ENCODE assay signal across 1 cellular context in the genomic region with DNA sequence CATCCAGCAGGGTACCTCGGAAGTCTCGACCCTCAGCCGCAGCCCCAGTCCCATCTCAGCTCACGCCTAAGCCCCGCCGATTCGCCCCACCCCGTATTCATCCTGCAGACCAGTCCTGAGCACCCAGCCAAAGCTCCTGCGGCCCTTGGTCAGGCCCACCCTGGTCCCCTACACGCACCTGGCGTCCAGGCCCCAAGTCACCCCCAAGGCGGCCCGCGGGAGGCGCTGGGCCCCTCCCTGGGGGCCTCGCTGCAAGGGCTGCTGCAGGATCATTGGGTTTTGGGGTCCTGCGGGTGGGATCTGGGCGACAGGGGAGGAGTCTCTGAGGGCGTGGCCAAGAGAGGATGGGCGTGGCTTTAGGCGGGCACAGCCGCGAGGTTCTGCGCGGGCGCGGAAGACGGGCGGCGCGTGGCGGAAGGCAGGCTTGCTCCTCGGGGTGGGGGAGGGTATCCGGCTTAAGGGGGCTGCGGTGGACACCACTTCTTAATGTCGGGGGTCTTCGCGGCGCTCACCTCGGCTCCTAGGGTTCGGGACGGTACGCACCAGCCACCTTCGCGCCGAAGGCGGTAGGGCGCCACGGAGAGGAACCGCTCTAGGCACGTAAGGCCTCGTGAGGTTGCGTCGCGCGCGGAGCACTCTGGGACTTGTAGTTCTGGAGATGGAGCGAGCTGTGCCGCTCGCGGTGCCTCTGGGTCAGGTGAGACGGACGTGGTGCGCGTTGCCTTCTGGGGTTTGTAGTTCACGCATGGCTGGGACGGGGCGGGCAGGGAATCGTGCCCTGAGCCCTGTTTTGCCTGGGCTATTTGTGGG.
TF ChIP-seq lines count a peak whose summit lies in the region.

A gene with protein sequence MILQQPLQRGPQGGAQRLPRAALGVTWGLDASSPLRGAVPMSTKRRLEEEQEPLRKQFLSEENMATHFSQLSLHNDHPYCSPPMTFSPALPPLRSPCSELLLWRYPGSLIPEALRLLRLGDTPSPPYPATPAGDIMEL (minus strand): TSS at position 274 of the 810 bp plus-strand sequence. CDS start 1 bp downstream, at position 273.
A gene (plus strand): TSS at position 367 of the 810 bp plus-strand sequence. CDS start 292 bp downstream, at position 659.

TF ChIP-seq in GM12878, 131 proteins besides CTCF, POLR2A, EP300 and RAD21 (continued from another document):
- TF ChIP-seq, protein P1, sequence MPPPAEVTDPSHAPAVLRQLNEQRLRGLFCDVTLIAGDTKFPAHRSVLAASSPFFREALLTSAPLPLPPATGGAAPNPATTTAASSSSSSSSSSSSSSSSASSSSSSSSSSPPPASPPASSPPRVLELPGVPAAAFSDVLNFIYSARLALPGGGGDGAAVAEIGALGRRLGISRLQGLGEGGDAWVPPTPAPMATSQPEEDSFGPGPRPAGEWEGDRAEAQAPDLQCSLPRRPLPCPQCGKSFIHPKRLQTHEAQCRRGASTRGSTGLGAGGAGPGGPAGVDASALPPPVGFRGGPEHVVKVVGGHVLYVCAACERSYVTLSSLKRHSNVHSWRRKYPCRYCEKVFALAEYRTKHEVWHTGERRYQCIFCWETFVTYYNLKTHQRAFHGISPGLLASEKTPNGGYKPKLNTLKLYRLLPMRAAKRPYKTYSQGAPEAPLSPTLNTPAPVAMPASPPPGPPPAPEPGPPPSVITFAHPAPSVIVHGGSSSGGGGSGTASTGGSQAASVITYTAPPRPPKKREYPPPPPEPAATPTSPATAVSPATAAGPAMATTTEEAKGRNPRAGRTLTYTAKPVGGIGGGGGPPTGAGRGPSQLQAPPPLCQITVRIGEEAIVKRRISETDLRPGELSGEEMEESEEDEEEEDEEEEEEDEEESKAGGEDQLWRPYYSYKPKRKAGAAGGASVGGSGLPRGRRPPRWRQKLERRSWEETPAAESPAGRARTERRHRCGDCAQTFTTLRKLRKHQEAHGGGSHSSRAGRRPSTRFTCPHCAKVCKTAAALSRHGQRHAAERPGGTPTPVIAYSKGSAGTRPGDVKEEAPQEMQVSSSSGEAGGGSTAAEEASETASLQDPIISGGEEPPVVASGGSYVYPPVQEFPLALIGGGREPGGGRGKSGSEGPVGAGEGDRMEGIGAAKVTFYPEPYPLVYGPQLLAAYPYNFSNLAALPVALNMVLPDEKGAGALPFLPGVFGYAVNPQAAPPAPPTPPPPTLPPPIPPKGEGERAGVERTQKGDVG (CRISPR knock-in tag; IDR thresholded peaks at IDR 0.05) = 0 out of 2 replicates have a peak, but pooled peaks have one; percentile 11
- no peak for TF ChIP-seq MTA2 (IDR thresholded peaks at IDR 0.05; ENCODE audit: low read depth)
- TF ChIP-seq NFYA (IDR thresholded peaks at IDR 0.05; ENCODE audit: borderline replicate concordance, low read depth, low read length) = no peak
- TF ChIP-seq HDAC2 (IDR thresholded peaks at IDR 0.05) = no peak
- TF ChIP-seq ASH2L (IDR thresholded peaks at IDR 0.05; ENCODE audit: borderline replicate concordance, low read depth) = no peak
- TF ChIP-seq, protein P2, sequence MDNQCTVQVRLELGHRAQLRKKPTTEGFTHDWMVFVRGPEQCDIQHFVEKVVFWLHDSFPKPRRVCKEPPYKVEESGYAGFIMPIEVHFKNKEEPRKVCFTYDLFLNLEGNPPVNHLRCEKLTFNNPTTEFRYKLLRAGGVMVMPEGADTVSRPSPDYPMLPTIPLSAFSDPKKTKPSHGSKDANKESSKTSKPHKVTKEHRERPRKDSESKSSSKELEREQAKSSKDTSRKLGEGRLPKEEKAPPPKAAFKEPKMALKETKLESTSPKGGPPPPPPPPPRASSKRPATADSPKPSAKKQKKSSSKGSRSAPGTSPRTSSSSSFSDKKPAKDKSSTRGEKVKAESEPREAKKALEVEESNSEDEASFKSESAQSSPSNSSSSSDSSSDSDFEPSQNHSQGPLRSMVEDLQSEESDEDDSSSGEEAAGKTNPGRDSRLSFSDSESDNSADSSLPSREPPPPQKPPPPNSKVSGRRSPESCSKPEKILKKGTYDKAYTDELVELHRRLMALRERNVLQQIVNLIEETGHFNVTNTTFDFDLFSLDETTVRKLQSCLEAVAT (IDR thresholded peaks at IDR 0.05) = no peak
- no peak for TF ChIP-seq MTA3 (IDR thresholded peaks at IDR 0.05; ENCODE audit: borderline replicate concordance, low read length)
- TF ChIP-seq IKZF2 (IDR thresholded peaks at IDR 0.05) = no peak
- peak; percentile 96 for TF ChIP-seq CHD2 (IDR thresholded peaks at IDR 0.05; ENCODE audit: borderline replicate concordance, low read depth, low read length)
- TF ChIP-seq, protein P3, sequence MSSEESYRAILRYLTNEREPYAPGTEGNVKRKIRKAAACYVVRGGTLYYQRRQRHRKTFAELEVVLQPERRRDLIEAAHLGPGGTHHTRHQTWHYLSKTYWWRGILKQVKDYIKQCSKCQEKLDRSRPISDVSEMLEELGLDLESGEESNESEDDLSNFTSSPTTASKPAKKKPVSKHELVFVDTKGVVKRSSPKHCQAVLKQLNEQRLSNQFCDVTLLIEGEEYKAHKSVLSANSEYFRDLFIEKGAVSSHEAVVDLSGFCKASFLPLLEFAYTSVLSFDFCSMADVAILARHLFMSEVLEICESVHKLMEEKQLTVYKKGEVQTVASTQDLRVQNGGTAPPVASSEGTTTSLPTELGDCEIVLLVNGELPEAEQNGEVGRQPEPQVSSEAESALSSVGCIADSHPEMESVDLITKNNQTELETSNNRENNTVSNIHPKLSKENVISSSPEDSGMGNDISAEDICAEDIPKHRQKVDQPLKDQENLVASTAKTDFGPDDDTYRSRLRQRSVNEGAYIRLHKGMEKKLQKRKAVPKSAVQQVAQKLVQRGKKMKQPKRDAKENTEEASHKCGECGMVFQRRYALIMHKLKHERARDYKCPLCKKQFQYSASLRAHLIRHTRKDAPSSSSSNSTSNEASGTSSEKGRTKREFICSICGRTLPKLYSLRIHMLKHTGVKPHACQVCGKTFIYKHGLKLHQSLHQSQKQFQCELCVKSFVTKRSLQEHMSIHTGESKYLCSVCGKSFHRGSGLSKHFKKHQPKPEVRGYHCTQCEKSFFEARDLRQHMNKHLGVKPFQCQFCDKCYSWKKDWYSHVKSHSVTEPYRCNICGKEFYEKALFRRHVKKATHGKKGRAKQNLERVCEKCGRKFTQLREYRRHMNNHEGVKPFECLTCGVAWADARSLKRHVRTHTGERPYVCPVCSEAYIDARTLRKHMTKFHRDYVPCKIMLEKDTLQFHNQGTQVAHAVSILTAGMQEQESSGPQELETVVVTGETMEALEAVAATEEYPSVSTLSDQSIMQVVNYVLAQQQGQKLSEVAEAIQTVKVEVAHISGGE (CRISPR knock-in tag; IDR thresholded peaks at IDR 0.05) = no peak
- peak; percentile 86 for TF ChIP-seq POLR2AphosphoS2 (IDR thresholded peaks at IDR 0.05; ENCODE audit: low read depth, low read length)
- TF ChIP-seq NRF1 (conservative IDR thresholded peaks at IDR 0.05; ENCODE audit: low read depth, low read length) = peak; percentile 41; the same call in 1 of the 2 replicates
- TF ChIP-seq, protein P4, sequence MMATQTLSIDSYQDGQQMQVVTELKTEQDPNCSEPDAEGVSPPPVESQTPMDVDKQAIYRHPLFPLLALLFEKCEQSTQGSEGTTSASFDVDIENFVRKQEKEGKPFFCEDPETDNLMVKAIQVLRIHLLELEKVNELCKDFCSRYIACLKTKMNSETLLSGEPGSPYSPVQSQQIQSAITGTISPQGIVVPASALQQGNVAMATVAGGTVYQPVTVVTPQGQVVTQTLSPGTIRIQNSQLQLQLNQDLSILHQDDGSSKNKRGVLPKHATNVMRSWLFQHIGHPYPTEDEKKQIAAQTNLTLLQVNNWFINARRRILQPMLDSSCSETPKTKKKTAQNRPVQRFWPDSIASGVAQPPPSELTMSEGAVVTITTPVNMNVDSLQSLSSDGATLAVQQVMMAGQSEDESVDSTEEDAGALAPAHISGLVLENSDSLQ (IDR thresholded peaks at IDR 0.05) = peak; percentile 53; the same call in 1 of the 2 replicates
TF ChIP-seq in GM12878: peak in this region for 53.
